11 cellular contexts compared by ENCODE assay signal in genomic region chr1:88646852-88647645, GRCh38. TPM values are rescaled to one million over a fixed set of nuclear protein-coding genes. Genes with fewer than 3 reads are reported as not detected.
DNase-seq lines count a peak whose midpoint lies in the region; ATAC-seq and TF ChIP-seq lines count a peak whose summit lies in the region.
"Had no signal": no experiment of that assay in that cellular context is flagged by ENCODE, and none has a peak within 500 bp of the region (broad histone marks: within the 10 kb centered on the region; RNA-seq: fewer than 3 reads in every experiment).

No MANE protein-coding gene starts in this region.

- H2BK15ac ChIP-seq in mesendoderm (replicated peaks; ENCODE audit: low read depth): no peak overlapping the region

- H3K4me1 ChIP-seq in mesendoderm (ENCODE audit: control insufficient read depth, low read depth, low read length): peaks cover 9% of the 10 kb centered on the region

- no peak overlapping the region for H3K27ac Mint-ChIP-seq in glutamatergic neuron (ENCODE audit: unreplicated experiment)

- TF ChIP-seq CTCF in glutamatergic neuron (IDR thresholded peaks at IDR 0.05; ENCODE audit: partially characterized antibody, unreplicated experiment): no peak

- peak overlapping the region; percentile 74 for H2BK5ac ChIP-seq in mesendoderm (ENCODE audit: low read length)

- no CpG with 5 or more reads among the region's 3 CpGs for WGBS in mesendoderm (ENCODE audit: extremely low coverage, insufficient coverage, low lambda C conversion rate)

- H3K4me3 Mint-ChIP-seq in glutamatergic neuron (ENCODE audit: unreplicated experiment): no peak overlapping the region
- H3K4me3 Mint-ChIP-seq: H9 had no signal

- no peak overlapping the region for H2AK5ac ChIP-seq in mesendoderm (ENCODE audit: low read length)

- no peaks in the 10 kb centered on the region for H3K27me3 ChIP-seq in mesendoderm (ENCODE audit: insufficient read depth, low read length, poor library complexity)

- no peak overlapping the region for H3K4me3 ChIP-seq in mesendoderm (ENCODE audit: low read length)

- peak overlapping the region; percentile 79 for H2BK120ac ChIP-seq in mesendoderm (ENCODE audit: low read depth, low read length)

- peak overlapping the region; percentile 17 for H3K56ac ChIP-seq in mesendoderm (ENCODE audit: low read length)

- no peak overlapping the region for H4K8ac ChIP-seq in mesendoderm (ENCODE audit: low read depth, low read length)

- no peak overlapping the region for H3K9ac ChIP-seq in mesendoderm (ENCODE audit: low read length)

- H3K79me2 ChIP-seq in mesendoderm (ENCODE audit: control insufficient read depth, insufficient read depth, low read length): no peaks in the 10 kb centered on the region

- no peaks in the 10 kb centered on the region for H3K9me3 Mint-ChIP-seq in glutamatergic neuron (ENCODE audit: unreplicated experiment)
- H3K9me3 Mint-ChIP-seq: H9 had no signal

- ATAC-seq in HG02678 (IDR thresholded peaks at IDR 0.05; ENCODE audit: unreplicated experiment): peak; percentile 61

- peaks cover 2% of the 10 kb centered on the region for H3K4me1 Mint-ChIP-seq in glutamatergic neuron (ENCODE audit: low read depth, unreplicated experiment)

- H3K27me3 Mint-ChIP-seq in glutamatergic neuron (ENCODE audit: unreplicated experiment): no peaks in the 10 kb centered on the region

- no peaks in the 10 kb centered on the region for H3K79me1 ChIP-seq in mesendoderm (ENCODE audit: low read length)

- no peak overlapping the region for H3K23ac ChIP-seq in mesendoderm (ENCODE audit: low read length)

- no peak overlapping the region for H3K4me2 ChIP-seq in mesendoderm (ENCODE audit: low read length)

- H3K36me3 Mint-ChIP-seq in glutamatergic neuron (ENCODE audit: unreplicated experiment): no peaks in the 10 kb centered on the region

- DNase-seq in NCI-H2171 treated with DMSO at 0.1 percent for 48 hours (lab: John Stamatoyannopoulos, UW): peak; percentile 9
- DNase-seq in NCI-H2171 (lab: John Stamatoyannopoulos, UW): no peak
- peak; percentile 59 to 89 for DNase-seq in NOMO-1 (lab: John Stamatoyannopoulos, UW; ENCODE audit: unreplicated experiment in 2 of 2)
- DNase-seq in mesendoderm: peak; percentile 80
- DNase-seq in glutamatergic neuron: no peak
- DNase-seq in NCI-H226: no peak
- no peak for DNase-seq in NCI-H187 (lab: John Stamatoyannopoulos, UW)
- DNase-seq: effector CD4-positive, alpha-beta T cell; H9; kidney glomerular epithelial cell had no signal

- no peak overlapping the region for H3K27ac ChIP-seq in mesendoderm (ENCODE audit: low read depth, low read length)

- no peak overlapping the region for H4K5ac ChIP-seq in mesendoderm (ENCODE audit: low read length)

- H3K4ac ChIP-seq in mesendoderm (ENCODE audit: low read depth, low read length): no peak overlapping the region

- H3K18ac ChIP-seq in mesendoderm (ENCODE audit: low read length): no peak overlapping the region

- H3K36me3 ChIP-seq in mesendoderm (ENCODE audit: control insufficient read depth, insufficient read depth, low read length): no peaks in the 10 kb centered on the region

RNA-seq across cellular contexts. Expression of gene PKN2, which starts 37.0 kb away (rescaled TPM):
- 14.1 TPM for polyA plus RNA-seq in mesendoderm (2013, experiment 1 of 2)
- 14.7 TPM for polyA plus RNA-seq in mesendoderm (2013, experiment 2 of 2)
- total RNA-seq in glutamatergic neuron (ENCODE audit: unreplicated experiment): 39.1 TPM

Comparison
In these comparisons a context has a peak if more than half of its experiments do, and no peak if none do; other contexts are left out.
1. DNase-seq: peak in NCI-H2171 treated with DMSO at 0.1 percent for 48 hours (single experiment), NOMO-1 (2 of 2) and mesendoderm (single experiment); none in NCI-H2171 (single experiment), glutamatergic neuron (single experiment), NCI-H226 (single experiment) and NCI-H187 (0 of 2).